ENCODE assay signal across 1 cellular context in the genomic region with DNA sequence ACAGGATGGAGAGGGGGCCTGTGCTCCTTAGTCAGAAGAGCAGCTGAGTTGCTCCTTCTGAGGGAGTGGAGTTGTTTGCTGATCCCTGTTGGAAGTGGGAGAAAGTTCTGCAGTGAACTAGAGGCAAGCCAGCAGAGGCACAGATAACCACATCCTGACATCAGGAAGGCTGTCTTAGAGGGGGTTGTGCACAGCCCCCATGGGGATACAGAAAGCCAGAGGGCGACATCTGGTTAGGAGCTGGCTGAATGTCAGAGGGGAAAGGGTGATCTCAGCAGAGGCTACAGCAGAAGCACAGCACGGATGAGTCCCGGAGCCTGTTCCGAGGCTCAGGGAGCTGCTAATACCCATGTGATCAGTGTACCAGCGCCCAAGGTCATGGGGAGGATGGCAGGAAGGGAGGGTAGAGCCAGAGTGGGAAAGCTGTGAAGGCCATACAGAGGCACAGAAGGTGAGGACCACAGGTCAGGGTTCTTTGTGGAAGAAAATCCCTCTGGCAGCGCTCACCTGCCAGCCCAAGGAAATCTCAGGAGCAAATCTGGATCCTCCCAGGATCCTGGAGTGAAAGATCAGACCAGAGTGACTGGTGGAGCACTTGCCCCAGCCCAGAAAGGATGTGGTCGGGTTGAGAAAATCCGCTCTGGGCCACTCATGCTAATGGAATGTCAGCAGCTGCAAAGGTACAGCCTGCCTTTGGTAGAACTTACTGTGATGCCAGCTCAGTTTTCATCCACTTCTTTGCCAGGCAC.
TF ChIP-seq lines count a peak whose summit lies in the region.

No MANE protein-coding gene starts in this region.

TF ChIP-seq in A549, 52 proteins besides CTCF, POLR2A, EP300 and RAD21 (continued from another document):
- TF ChIP-seq, protein P1, sequence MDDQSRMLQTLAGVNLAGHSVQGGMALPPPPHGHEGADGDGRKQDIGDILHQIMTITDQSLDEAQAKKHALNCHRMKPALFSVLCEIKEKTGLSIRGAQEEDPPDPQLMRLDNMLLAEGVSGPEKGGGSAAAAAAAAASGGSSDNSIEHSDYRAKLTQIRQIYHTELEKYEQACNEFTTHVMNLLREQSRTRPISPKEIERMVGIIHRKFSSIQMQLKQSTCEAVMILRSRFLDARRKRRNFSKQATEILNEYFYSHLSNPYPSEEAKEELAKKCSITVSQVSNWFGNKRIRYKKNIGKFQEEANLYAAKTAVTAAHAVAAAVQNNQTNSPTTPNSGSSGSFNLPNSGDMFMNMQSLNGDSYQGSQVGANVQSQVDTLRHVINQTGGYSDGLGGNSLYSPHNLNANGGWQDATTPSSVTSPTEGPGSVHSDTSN (IDR thresholded peaks at IDR 0.05), result no peak
- TF ChIP-seq CHD4 (IDR thresholded peaks at IDR 0.05; ENCODE audit: borderline replicate concordance), result no peak
- no peak for TF ChIP-seq FOXS1 (CRISPR knock-in tag; IDR thresholded peaks at IDR 0.05)
- peak; percentile 65 for TF ChIP-seq JUNB (IDR thresholded peaks at IDR 0.05)
- no peak for TF ChIP-seq FOSL2 (IDR thresholded peaks at IDR 0.05)
- peak; percentile 77 for TF ChIP-seq FOSL2 (CRISPR knock-in tag; IDR thresholded peaks at IDR 0.05)
- TF ChIP-seq HOXB5 (CRISPR knock-in tag; IDR thresholded peaks at IDR 0.05), result no peak
- TF ChIP-seq NR3C1 (IDR thresholded peaks at IDR 0.05), result no peak
- TF ChIP-seq, protein P2, sequence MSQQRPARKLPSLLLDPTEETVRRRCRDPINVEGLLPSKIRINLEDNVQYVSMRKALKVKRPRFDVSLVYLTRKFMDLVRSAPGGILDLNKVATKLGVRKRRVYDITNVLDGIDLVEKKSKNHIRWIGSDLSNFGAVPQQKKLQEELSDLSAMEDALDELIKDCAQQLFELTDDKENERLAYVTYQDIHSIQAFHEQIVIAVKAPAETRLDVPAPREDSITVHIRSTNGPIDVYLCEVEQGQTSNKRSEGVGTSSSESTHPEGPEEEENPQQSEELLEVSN (IDR thresholded peaks at IDR 0.05; ENCODE audit: borderline replicate concordance, low read depth), result no peak
- no peak for TF ChIP-seq ZSCAN20 (CRISPR knock-in tag; IDR thresholded peaks at IDR 0.05)
- TF ChIP-seq CHD2 (IDR thresholded peaks at IDR 0.05; ENCODE audit: low read length, partially characterized antibody), result no peak
- TF ChIP-seq, protein P3, sequence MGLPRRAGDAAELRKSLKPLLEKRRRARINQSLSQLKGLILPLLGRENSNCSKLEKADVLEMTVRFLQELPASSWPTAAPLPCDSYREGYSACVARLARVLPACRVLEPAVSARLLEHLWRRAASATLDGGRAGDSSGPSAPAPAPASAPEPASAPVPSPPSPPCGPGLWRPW (IDR thresholded peaks at IDR 0.05), result no peak
- TF ChIP-seq, protein P4, sequence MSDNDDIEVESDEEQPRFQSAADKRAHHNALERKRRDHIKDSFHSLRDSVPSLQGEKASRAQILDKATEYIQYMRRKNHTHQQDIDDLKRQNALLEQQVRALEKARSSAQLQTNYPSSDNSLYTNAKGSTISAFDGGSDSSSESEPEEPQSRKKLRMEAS (IDR thresholded peaks at IDR 0.05), result peak; percentile 82
- TF ChIP-seq PHF8 (IDR thresholded peaks at IDR 0.05; ENCODE audit: borderline replicate concordance, low read depth), result no peak
- no peak; the same call in 1 of the 2 replicates for TF ChIP-seq GATA3 (IDR thresholded peaks at IDR 0.05; ENCODE audit: borderline replicate concordance)
- TF ChIP-seq, protein P5, sequence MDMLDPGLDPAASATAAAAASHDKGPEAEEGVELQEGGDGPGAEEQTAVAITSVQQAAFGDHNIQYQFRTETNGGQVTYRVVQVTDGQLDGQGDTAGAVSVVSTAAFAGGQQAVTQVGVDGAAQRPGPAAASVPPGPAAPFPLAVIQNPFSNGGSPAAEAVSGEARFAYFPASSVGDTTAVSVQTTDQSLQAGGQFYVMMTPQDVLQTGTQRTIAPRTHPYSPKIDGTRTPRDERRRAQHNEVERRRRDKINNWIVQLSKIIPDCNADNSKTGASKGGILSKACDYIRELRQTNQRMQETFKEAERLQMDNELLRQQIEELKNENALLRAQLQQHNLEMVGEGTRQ (IDR thresholded peaks at IDR 0.05), result peak; percentile 48
- TF ChIP-seq, protein P6, sequence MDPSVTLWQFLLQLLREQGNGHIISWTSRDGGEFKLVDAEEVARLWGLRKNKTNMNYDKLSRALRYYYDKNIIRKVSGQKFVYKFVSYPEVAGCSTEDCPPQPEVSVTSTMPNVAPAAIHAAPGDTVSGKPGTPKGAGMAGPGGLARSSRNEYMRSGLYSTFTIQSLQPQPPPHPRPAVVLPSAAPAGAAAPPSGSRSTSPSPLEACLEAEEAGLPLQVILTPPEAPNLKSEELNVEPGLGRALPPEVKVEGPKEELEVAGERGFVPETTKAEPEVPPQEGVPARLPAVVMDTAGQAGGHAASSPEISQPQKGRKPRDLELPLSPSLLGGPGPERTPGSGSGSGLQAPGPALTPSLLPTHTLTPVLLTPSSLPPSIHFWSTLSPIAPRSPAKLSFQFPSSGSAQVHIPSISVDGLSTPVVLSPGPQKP (IDR thresholded peaks at IDR 0.05; ENCODE audit: low read depth, low read length), result no peak
- TF ChIP-seq CEBPB (IDR thresholded peaks at IDR 0.05), result peak in 1 of 2 experiments; percentile 40; a peak in 1 of 4 replicates
- TF ChIP-seq, protein P7, sequence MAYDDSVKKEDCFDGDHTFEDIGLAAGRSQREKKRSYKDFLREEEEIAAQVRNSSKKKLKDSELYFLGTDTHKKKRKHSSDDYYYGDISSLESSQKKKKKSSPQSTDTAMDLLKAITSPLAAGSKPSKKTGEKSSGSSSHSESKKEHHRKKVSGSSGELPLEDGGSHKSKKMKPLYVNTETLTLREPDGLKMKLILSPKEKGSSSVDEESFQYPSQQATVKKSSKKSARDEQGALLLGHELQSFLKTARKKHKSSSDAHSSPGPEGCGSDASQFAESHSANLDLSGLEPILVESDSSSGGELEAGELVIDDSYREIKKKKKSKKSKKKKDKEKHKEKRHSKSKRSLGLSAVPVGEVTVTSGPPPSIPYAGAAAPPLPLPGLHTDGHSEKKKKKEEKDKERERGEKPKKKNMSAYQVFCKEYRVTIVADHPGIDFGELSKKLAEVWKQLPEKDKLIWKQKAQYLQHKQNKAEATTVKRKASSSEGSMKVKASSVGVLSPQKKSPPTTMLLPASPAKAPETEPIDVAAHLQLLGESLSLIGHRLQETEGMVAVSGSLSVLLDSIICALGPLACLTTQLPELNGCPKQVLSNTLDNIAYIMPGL (CRISPR knock-in tag; IDR thresholded peaks at IDR 0.05; ENCODE audit: borderline replicate concordance), result no peak
- TF ChIP-seq, protein P8, sequence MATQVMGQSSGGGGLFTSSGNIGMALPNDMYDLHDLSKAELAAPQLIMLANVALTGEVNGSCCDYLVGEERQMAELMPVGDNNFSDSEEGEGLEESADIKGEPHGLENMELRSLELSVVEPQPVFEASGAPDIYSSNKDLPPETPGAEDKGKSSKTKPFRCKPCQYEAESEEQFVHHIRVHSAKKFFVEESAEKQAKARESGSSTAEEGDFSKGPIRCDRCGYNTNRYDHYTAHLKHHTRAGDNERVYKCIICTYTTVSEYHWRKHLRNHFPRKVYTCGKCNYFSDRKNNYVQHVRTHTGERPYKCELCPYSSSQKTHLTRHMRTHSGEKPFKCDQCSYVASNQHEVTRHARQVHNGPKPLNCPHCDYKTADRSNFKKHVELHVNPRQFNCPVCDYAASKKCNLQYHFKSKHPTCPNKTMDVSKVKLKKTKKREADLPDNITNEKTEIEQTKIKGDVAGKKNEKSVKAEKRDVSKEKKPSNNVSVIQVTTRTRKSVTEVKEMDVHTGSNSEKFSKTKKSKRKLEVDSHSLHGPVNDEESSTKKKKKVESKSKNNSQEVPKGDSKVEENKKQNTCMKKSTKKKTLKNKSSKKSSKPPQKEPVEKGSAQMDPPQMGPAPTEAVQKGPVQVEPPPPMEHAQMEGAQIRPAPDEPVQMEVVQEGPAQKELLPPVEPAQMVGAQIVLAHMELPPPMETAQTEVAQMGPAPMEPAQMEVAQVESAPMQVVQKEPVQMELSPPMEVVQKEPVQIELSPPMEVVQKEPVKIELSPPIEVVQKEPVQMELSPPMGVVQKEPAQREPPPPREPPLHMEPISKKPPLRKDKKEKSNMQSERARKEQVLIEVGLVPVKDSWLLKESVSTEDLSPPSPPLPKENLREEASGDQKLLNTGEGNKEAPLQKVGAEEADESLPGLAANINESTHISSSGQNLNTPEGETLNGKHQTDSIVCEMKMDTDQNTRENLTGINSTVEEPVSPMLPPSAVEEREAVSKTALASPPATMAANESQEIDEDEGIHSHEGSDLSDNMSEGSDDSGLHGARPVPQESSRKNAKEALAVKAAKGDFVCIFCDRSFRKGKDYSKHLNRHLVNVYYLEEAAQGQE (IDR thresholded peaks at IDR 0.05), result no peak
- no peak for TF ChIP-seq ZC3H11A (IDR thresholded peaks at IDR 0.05)
- no peak for TF ChIP-seq HOXB13 (CRISPR knock-in tag; IDR thresholded peaks at IDR 0.05; ENCODE audit: low read depth)
- TF ChIP-seq KDM1A (IDR thresholded peaks at IDR 0.05; ENCODE audit: low read depth), result no peak
- no peak for TF ChIP-seq EHMT2 (IDR thresholded peaks at IDR 0.05; ENCODE audit: low read depth)
- TF ChIP-seq MAZ (IDR thresholded peaks at IDR 0.05; ENCODE audit: borderline replicate concordance, low read depth, low read length), result no peak
- TF ChIP-seq NPAS2 (CRISPR knock-in tag; IDR thresholded peaks at IDR 0.05; ENCODE audit: borderline replicate concordance), result no peak
- TF ChIP-seq RARB (CRISPR knock-in tag; IDR thresholded peaks at IDR 0.05), result no peak
- no peak for TF ChIP-seq ZNF302 (CRISPR knock-in tag; IDR thresholded peaks at IDR 0.05)
- TF ChIP-seq SREBF2 (IDR thresholded peaks at IDR 0.05), result no peak
- TF ChIP-seq TFCP2L1 (CRISPR knock-in tag; IDR thresholded peaks at IDR 0.05), result peak; percentile 58; the same call in 1 of the 2 replicates
- no peak for TF ChIP-seq CBX8 (IDR thresholded peaks at IDR 0.05)
- no peak for TF ChIP-seq MAFK (IDR thresholded peaks at IDR 0.05; ENCODE audit: partially characterized antibody)
- no peak for TF ChIP-seq CBX2 (IDR thresholded peaks at IDR 0.05; ENCODE audit: borderline replicate concordance, low read depth)
- no peak for TF ChIP-seq KDM5A (IDR thresholded peaks at IDR 0.05)
- no peak for TF ChIP-seq HDAC2 (IDR thresholded peaks at IDR 0.05)
- no peak for TF ChIP-seq FOSB (CRISPR knock-in tag; IDR thresholded peaks at IDR 0.05)
- peak; percentile 61; the same call in 1 of the 2 replicates for TF ChIP-seq TP53 (CRISPR knock-in tag; IDR thresholded peaks at IDR 0.05)
